In genomic region chr2:163417596-163418337, GRCh38 we compare ENCODE assay signal across 11 cellular contexts.
A peak's percentile ranks its signal among the peaks of the same experiment; 100 is the strongest.
DNase-seq lines count a peak whose midpoint lies in the region; ATAC-seq lines count a peak whose summit lies in the region.
"Had no signal": no experiment of that assay in that cellular context is flagged by ENCODE, and none has a peak within 500 bp of the region (broad histone marks: within the 10 kb centered on the region; RNA-seq: fewer than 3 reads in every experiment).

No MANE protein-coding gene starts in this region.

- no peak for DNase-seq in NCI-H2107 treated with DMSO at 0.1 percent for 48 hours (lab: John Stamatoyannopoulos, UW; ENCODE audit: unreplicated experiment)
- DNase-seq in GOT3 (lab: John Stamatoyannopoulos, UW): no peak
- DNase-seq in NCI-H1436 treated with DMSO at 0.1 percent for 48 hours (lab: John Stamatoyannopoulos, UW): no peak
- no peak for DNase-seq in NCI-H748 (lab: John Stamatoyannopoulos, UW; ENCODE audit: unreplicated experiment)
- DNase-seq: GM23248, lower lobe of right lung, NCI-H2171 had no signal

- peak; percentile 91 for ATAC-seq in GM18498 (IDR thresholded peaks at IDR 0.05; ENCODE audit: unreplicated experiment)
- peak; percentile 97 for ATAC-seq in GM19395 (IDR thresholded peaks at IDR 0.05; ENCODE audit: unreplicated experiment)
- peak; percentile 78 for ATAC-seq in HG02798 (IDR thresholded peaks at IDR 0.05; ENCODE audit: poor library complexity, unreplicated experiment)
- peak; percentile 87 for ATAC-seq in HG03460 (IDR thresholded peaks at IDR 0.05; ENCODE audit: unreplicated experiment)
- ATAC-seq: lower lobe of right lung had no signal
